19 cellular contexts compared by ENCODE assay signal in genomic region chr7:132521423-132521822, GRCh38. TPM values are rescaled to one million over a fixed set of nuclear protein-coding genes. Genes with fewer than 3 reads are reported as not detected.
DNase-seq lines count a peak whose midpoint lies in the region; ATAC-seq and TF ChIP-seq lines count a peak whose summit lies in the region.
"Had no signal": no experiment of that assay in that cellular context is flagged by ENCODE, and none has a peak within 500 bp of the region (broad histone marks: within the 10 kb centered on the region; RNA-seq: fewer than 3 reads in every experiment).

No MANE protein-coding gene starts in this region.

- H3K4me3 ChIP-seq in parathyroid adenoma (ENCODE audit: low read depth, low read length): no peak overlapping the region
- H3K4me3 ChIP-seq: A549; BLaER1 treated with 17β-estradiol and CSF1 and Interleukin-3, amounts not matched to agents 10 nM and 100 nM had no signal

- H3K4me1 Mint-ChIP-seq in activated naive CD8-positive, alpha-beta T cell treated with anti-CD3 and anti-CD28 coated beads, Interleukin-2, amount 10 ng/mL, durations not matched to agents 7 days and 5 days: peaks cover 33% of the 10 kb centered on the region
- H3K4me1 Mint-ChIP-seq in activated naive CD8-positive, alpha-beta T cell treated with anti-CD3 and anti-CD28 coated beads for 36 hours: peaks cover 6% of the 10 kb centered on the region
- H3K4me1 Mint-ChIP-seq: B cell had no signal

- peak overlapping the region; percentile 72 for H2AFZ ChIP-seq in parathyroid adenoma

- no peak overlapping the region for H3K4me2 ChIP-seq in parathyroid adenoma (ENCODE audit: low read length)
- H3K4me2 ChIP-seq: A549 had no signal

- H3K9me3 ChIP-seq in parathyroid adenoma (ENCODE audit: control insufficient read depth, low read length): no peaks in the 10 kb centered on the region
- H3K9me3 ChIP-seq: A549; BLaER1 treated with 17β-estradiol and CSF1 and Interleukin-3, amounts not matched to agents 10 nM and 100 nM; Caco-2 had no signal

- no peaks in the 10 kb centered on the region for H3K27me3 ChIP-seq in parathyroid adenoma (ENCODE audit: control insufficient read depth, insufficient read depth, low read length)
- H3K27me3 ChIP-seq: BLaER1 treated with 17β-estradiol and CSF1 and Interleukin-3, amounts not matched to agents 10 nM and 100 nM had no signal

- no peak for DNase-seq in activated naive CD8-positive, alpha-beta T cell treated with anti-CD3 and anti-CD28 coated beads, Interleukin-2, amount 10 ng/mL, durations not matched to agents 7 days and 5 days
- no peak for DNase-seq in activated naive CD8-positive, alpha-beta T cell treated with anti-CD3 and anti-CD28 coated beads for 36 hours
- DNase-seq in NCI-H226 (peak; percentile 5), left lobe of liver (ENCODE audit: low spot score) (no peak), NCI-H2107 treated with DMSO at 0.1 percent for 48 hours (lab: John Stamatoyannopoulos, UW; ENCODE audit: unreplicated experiment) (no peak)
- DNase-seq: AML-193; Caco-2; Calu3; CD4-positive, alpha-beta T cell; CD8-positive, alpha-beta T cell; DMS79 treated with DMSO at 0.1 percent for 48 hours; GF-D8 had no signal

- peak overlapping the region; percentile 55 for H3K27ac ChIP-seq in parathyroid adenoma
- H3K27ac ChIP-seq: 22Rv1; A549; BLaER1 treated with 17β-estradiol and CSF1 and Interleukin-3, amounts not matched to agents 10 nM and 100 nM; C4-2B had no signal

- no peaks in the 10 kb centered on the region for H3K79me2 ChIP-seq in parathyroid adenoma

- peak overlapping the region; percentile 53 for H3K27ac Mint-ChIP-seq in activated naive CD8-positive, alpha-beta T cell treated with anti-CD3 and anti-CD28 coated beads, Interleukin-2, amount 10 ng/mL, durations not matched to agents 7 days and 5 days
- no peak overlapping the region for H3K27ac Mint-ChIP-seq in activated naive CD8-positive, alpha-beta T cell treated with anti-CD3 and anti-CD28 coated beads for 36 hours
- H3K27ac Mint-ChIP-seq: B cell; CD4-positive, alpha-beta T cell; CD8-positive, alpha-beta T cell had no signal

- H3K9me3 Mint-ChIP-seq in activated naive CD8-positive, alpha-beta T cell treated with anti-CD3 and anti-CD28 coated beads, Interleukin-2, amount 10 ng/mL, durations not matched to agents 7 days and 5 days: no peaks in the 10 kb centered on the region
- no peaks in the 10 kb centered on the region for H3K9me3 Mint-ChIP-seq in activated naive CD8-positive, alpha-beta T cell treated with anti-CD3 and anti-CD28 coated beads for 36 hours
- H3K9me3 Mint-ChIP-seq: CD4-positive, alpha-beta T cell; CD8-positive, alpha-beta T cell had no signal

- peaks cover under 1% of the 10 kb centered on the region for H3K27me3 Mint-ChIP-seq in activated naive CD8-positive, alpha-beta T cell treated with anti-CD3 and anti-CD28 coated beads, Interleukin-2, amount 10 ng/mL, durations not matched to agents 7 days and 5 days
- no peaks in the 10 kb centered on the region for H3K27me3 Mint-ChIP-seq in activated naive CD8-positive, alpha-beta T cell treated with anti-CD3 and anti-CD28 coated beads for 36 hours
- H3K27me3 Mint-ChIP-seq: CD4-positive, alpha-beta T cell had no signal

- no peak overlapping the region for H3K4me3 Mint-ChIP-seq in activated naive CD8-positive, alpha-beta T cell treated with anti-CD3 and anti-CD28 coated beads, Interleukin-2, amount 10 ng/mL, durations not matched to agents 7 days and 5 days
- H3K4me3 Mint-ChIP-seq in activated naive CD8-positive, alpha-beta T cell treated with anti-CD3 and anti-CD28 coated beads for 36 hours: no peak overlapping the region
- H3K4me3 Mint-ChIP-seq: B cell; CD4-positive, alpha-beta T cell; CD8-positive, alpha-beta T cell had no signal

- POLR2A ChIA-PET in activated naive CD8-positive, alpha-beta T cell treated with anti-CD3 and anti-CD28 coated beads, Interleukin-2, amount 10 ng/mL, durations not matched to agents 7 days and 5 days (lab: Charles Lee): no interaction called here

- no peak for TF ChIP-seq CTCF in parathyroid adenoma (IDR thresholded peaks at IDR 0.05)

- peaks cover 39% of the 10 kb centered on the region for H3K4me1 ChIP-seq in parathyroid adenoma
- H3K4me1 ChIP-seq: A549, Caco-2 had no signal

- no peak overlapping the region for H3K9ac ChIP-seq in parathyroid adenoma
- H3K9ac ChIP-seq: BLaER1 treated with 17β-estradiol and CSF1 and Interleukin-3, amounts not matched to agents 10 nM and 100 nM had no signal

- ATAC-seq in activated naive CD8-positive, alpha-beta T cell treated with anti-CD3 and anti-CD28 coated beads, Interleukin-2, amount 10 ng/mL, durations not matched to agents 7 days and 5 days (ENCODE audit: low read depth): no peak
- ATAC-seq in left lobe of liver (peak; percentile 30), HG03520 (IDR thresholded peaks at IDR 0.05; ENCODE audit: unreplicated experiment) (no peak)
- ATAC-seq: A549; CD8-positive, alpha-beta T cell had no signal

- H3K36me3 ChIP-seq in parathyroid adenoma (ENCODE audit: control insufficient read depth, insufficient read depth, low read length): no peaks in the 10 kb centered on the region
- H3K36me3 ChIP-seq: BLaER1 treated with 17β-estradiol and CSF1 and Interleukin-3, amounts not matched to agents 10 nM and 100 nM had no signal

- peaks cover 48% of the 10 kb centered on the region for H3K36me3 Mint-ChIP-seq in activated naive CD8-positive, alpha-beta T cell treated with anti-CD3 and anti-CD28 coated beads, Interleukin-2, amount 10 ng/mL, durations not matched to agents 7 days and 5 days
- no peaks in the 10 kb centered on the region for H3K36me3 Mint-ChIP-seq in activated naive CD8-positive, alpha-beta T cell treated with anti-CD3 and anti-CD28 coated beads for 36 hours
- H3K36me3 Mint-ChIP-seq: CD8-positive, alpha-beta T cell had no signal

RNA-seq across cellular contexts. Expression of gene PLXNA4, which starts 54.8 kb away (rescaled TPM):
- 10 to 100 TPM; 16.5 to 20.5 TPM for total RNA-seq in activated naive CD8-positive, alpha-beta T cell treated with anti-CD3 and anti-CD28 coated beads, Interleukin-2, amount 10 ng/mL, durations not matched to agents 7 days and 5 days
- total RNA-seq in activated naive CD8-positive, alpha-beta T cell treated with anti-CD3 and anti-CD28 coated beads for 36 hours: under 1 TPM; 0.12 to 0.29 TPM
- total RNA-seq in left lobe of liver: 0.38 TPM
- total RNA-seq: B cell, Calu3 had no signal

Comparison
In these comparisons a context has a peak if more than half of its experiments do, and no peak if none do; other contexts are left out.
1. RNA of gene PLXNA4, which starts 54.8 kb away (total RNA-seq): 16.5 to 20.5 TPM in activated naive CD8-positive, alpha-beta T cell treated with anti-CD3 and anti-CD28 coated beads, Interleukin-2, amount 10 ng/mL, durations not matched to agents 7 days and 5 days; 0.38 TPM in left lobe of liver (single experiment) and 0.12 to 0.29 TPM in activated naive CD8-positive, alpha-beta T cell treated with anti-CD3 and anti-CD28 coated beads for 36 hours; every median in the first group is over 10 times any median in the second.